Comparison of ENCODE assay signal across 38 cellular contexts in the genomic region with DNA sequence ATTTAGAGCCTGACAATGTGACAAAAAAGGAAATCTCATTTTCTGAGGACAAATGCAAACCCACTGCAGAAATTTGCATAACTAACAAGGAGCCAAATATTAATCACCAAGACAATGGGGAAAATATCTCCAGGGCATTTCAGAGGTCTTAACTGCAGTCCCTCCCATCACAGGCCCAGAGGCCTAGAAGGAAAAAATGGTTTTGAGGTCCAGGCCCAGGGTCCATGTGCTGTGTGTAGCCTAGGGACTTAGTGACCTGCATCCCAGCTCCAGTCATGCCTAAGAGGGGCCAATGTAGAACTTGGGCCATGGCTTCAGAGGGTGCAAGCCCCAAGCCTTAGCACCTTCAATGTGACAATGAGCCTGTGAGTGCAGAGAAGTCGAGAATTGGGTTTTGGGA. TPM values are rescaled to one million over a fixed set of nuclear protein-coding genes. Genes with fewer than 3 reads are reported as not detected.
"Had no signal": no experiment of that assay in that cellular context is flagged by ENCODE, and none has a peak within 500 bp of the region (broad histone marks: within the 10 kb centered on the region; RNA-seq: fewer than 3 reads in every experiment).

No MANE protein-coding gene starts in this region.

- H3K9ac ChIP-seq: KMS-11 had no signal

- H3K36me3 ChIP-seq: MG63 had no signal

- H3K4me2 ChIP-seq: KMS-11 had no signal

- H3K4me3 ChIP-seq: MG63 had no signal

- H3K9me3 ChIP-seq: MG63 had no signal

- H3K27ac ChIP-seq: KMS-11 had no signal

- DNase-seq: Karpas-422, Kasumi-1, MG63, MM.1S, MV-4-11, NCI-H1048, NCI-H1092, NCI-H1092 treated with DMSO at 0.1 percent for 48 hours, NCI-H1105, NCI-H1105 treated with DMSO at 0.1 percent for 48 hours, NCI-H1417, NCI-H1417 treated with DMSO at 0.1 percent for 48 hours, NCI-H1436, NCI-H1436 treated with DMSO at 0.1 percent for 48 hours, NCI-H146, NCI-H1694, NCI-H1694 treated with DMSO at 0.1 percent for 48 hours, NCI-H187, NCI-H187 treated with DMSO at 0.1 percent for 48 hours, NCI-H1930, NCI-H2029, NCI-H2029 treated with DMSO at 0.1 percent for 48 hours, NCI-H2081, NCI-H2081 treated with DMSO at 0.1 percent for 48 hours, NCI-H2107, NCI-H2171, NCI-H2171 treated with DMSO at 0.1 percent for 48 hours, NCI-H2227 treated with DMSO at 0.1 percent for 48 hours, NCI-H226, NCI-H345, NCI-H446, NCI-H446 treated with DMSO at 0.1 percent for 48 hours, NCI-H510A had no signal

- H3K27me3 ChIP-seq: MG63 had no signal

RNA-seq across cellular contexts. Expression of a gene that starts 44.2 kb away (rescaled TPM):
- total RNA-seq: LHCN-M2, M059J, MCF 10A, NCI-H460 had no signal
